ENCODE assay signal across 8 cellular contexts in the genomic region with DNA sequence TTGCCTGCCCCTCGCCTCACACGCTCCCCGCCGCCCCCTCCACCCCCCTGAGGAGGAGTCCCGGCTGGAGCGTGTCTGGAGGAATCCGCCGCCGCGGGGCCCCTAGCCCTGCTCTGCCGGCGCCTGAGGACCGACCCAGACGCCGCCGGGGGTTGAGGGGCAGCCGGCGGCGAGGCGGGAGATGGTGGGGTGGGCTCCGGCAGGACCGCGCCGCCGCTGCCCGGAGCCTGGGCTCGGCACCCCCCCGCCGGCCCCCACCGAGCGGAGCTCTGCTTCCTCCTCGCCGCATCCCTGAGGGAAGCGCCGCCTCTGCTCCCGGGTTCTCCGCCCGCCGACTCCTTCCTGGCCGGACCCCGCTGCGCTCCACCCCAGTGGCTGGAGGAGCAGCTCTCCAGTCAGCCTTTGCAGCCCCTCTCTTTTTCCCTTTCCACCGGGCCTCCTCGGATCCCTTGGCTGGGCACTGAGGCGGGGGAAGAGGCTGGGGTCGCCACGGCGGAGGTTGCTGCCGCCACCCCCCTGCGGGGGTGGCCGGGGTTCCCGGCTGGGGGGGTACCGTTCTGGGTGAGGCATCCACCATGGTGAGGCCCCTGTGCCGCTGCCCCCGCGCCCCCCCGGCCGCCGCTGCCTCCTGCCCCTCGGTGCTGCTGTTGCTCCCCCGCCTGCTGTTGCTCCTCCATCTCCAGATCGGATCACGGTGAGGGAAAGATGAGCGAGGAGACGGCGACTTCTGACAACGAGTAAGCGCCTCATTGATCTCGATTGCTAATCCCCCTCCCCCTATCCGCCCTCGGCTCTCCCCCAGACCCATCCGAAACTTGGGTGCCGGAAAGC. TPM values are rescaled to one million over a fixed set of nuclear protein-coding genes. Genes with fewer than 3 reads are reported as not detected.
DNase-seq lines count a peak whose midpoint lies in the region; ATAC-seq and FAIRE-seq lines count a peak whose summit lies in the region.

SPRED1 (plus strand) TSS at position 356 of the 831 bp plus-strand sequence; CDS start at position 706, 350 bp downstream.

- H2BK12ac ChIP-seq in neuronal stem cell (ENCODE audit: low read length) = no peak within 1 kb of the TSS

- H3K36me3 ChIP-seq in neuronal stem cell (replicated peaks in 1 of 2; ENCODE audit: control insufficient read depth in 2 of 2, insufficient read depth in 2 of 2, low read length in 2 of 2) = peaks cover 0 to 12% of the 10 kb centered on the region in 2 donors

- DNase-seq in NCI-H345 (lab: John Stamatoyannopoulos, UW) (peak; percentile 42), NCI-H345 treated with DMSO at 0.1 percent for 48 hours (lab: John Stamatoyannopoulos, UW; ENCODE audit: unreplicated experiment) (no peak), NCI-H774 (lab: John Stamatoyannopoulos, UW) (peak; percentile 43), glomerular visceral epithelial cell (ENCODE audit: extremely low spot score) (peak; percentile 66), neuronal stem cell (ENCODE audit: low spot score) (peak; percentile 74), urothelium cell line (ENCODE audit: low spot score) (peak; percentile 64)
- DNase-seq in activated naive CD4-positive, alpha-beta T cell treated with anti-CD3 and anti-CD28 coated beads, Interleukin-2, amount 10 ng/mL, durations not matched to agents 7 days and 5 days = peak; percentile 24

- H3K27ac Mint-ChIP-seq in activated naive CD4-positive, alpha-beta T cell treated with anti-CD3 and anti-CD28 coated beads, Interleukin-2, amount 10 ng/mL, durations not matched to agents 7 days and 5 days = peak within 1 kb of the TSS; percentile 1

- H4K8ac ChIP-seq in neuronal stem cell (ENCODE audit: low read depth, low read length) = no peak within 1 kb of the TSS

- peaks cover 4 to 19% of the 10 kb centered on the region in 2 donors for H3K4me1 ChIP-seq in neuronal stem cell (ENCODE audit: control insufficient read depth in 2 of 2, insufficient read depth in 1 of 2, low read depth in 1 of 2, low read length in 2 of 2)

- H3K9me3 ChIP-seq in neuronal stem cell (replicated peaks in 1 of 2; ENCODE audit: control insufficient read depth in 2 of 2, insufficient read depth in 1 of 2, low read depth in 1 of 2, low read length in 2 of 2) = no peaks in the 10 kb centered on the region

- H3K18ac ChIP-seq in neuronal stem cell (ENCODE audit: low read length) = peak within 1 kb of the TSS; percentile 99

- H3K9ac ChIP-seq in neuronal stem cell (ENCODE audit: low read depth, low read length, poor library complexity) = peak within 1 kb of the TSS; percentile 95

- H2BK15ac ChIP-seq in neuronal stem cell (ENCODE audit: low read length) = peak within 1 kb of the TSS; percentile 84

- H3K23ac ChIP-seq in neuronal stem cell (ENCODE audit: low read depth, low read length, poor library complexity) = peak within 1 kb of the TSS; percentile 92

- peak within 1 kb of the TSS; percentile 86 for H4K91ac ChIP-seq in neuronal stem cell (ENCODE audit: low read depth, low read length, poor library complexity)

- peak within 1 kb of the TSS; percentile 81 for H2BK120ac ChIP-seq in neuronal stem cell (ENCODE audit: low read depth, low read length)

- H3K4me3 ChIP-seq in neuronal stem cell (ENCODE audit: low read length in 2 of 2) = peak within 1 kb of the TSS; percentile 76 to 99

- H3K4me2 ChIP-seq in neuronal stem cell (ENCODE audit: insufficient read depth, low read length, poor library complexity, severe bottlenecking) = peak within 1 kb of the TSS; percentile 79

- no peaks in the 10 kb centered on the region for H3K79me1 ChIP-seq in neuronal stem cell (ENCODE audit: low read depth, low read length)

- H3K14ac ChIP-seq in neuronal stem cell (ENCODE audit: low read length) = no peak within 1 kb of the TSS

- no peak for FAIRE-seq in urothelium cell line (lab: Jason Lieb, UNC)

- H3K4me1 Mint-ChIP-seq in activated naive CD4-positive, alpha-beta T cell treated with anti-CD3 and anti-CD28 coated beads, Interleukin-2, amount 10 ng/mL, durations not matched to agents 7 days and 5 days = peaks cover 28% of the 10 kb centered on the region

- H3K27me3 ChIP-seq in neuronal stem cell (ENCODE audit: control insufficient read depth in 3 of 3, insufficient read depth in 3 of 3, low read depth in 1 of 3, low read length in 3 of 3) = no peaks in the 10 kb centered on the region

- CTCF ChIA-PET in activated naive CD4-positive, alpha-beta T cell treated with anti-CD3 and anti-CD28 coated beads, Interleukin-2, amount 10 ng/mL, durations not matched to agents 7 days and 5 days (lab: Charles Lee) = no interaction called here

- WGBS in neuronal stem cell (ENCODE audit: extremely low coverage in 2 of 2, insufficient read length in 2 of 2, insufficient replicate concordance in 1 of 2), 2 donors = no CpG with 5 or more reads among the region's 73 CpGs

- peak; percentile 32 for ATAC-seq in HG02642 (IDR thresholded peaks at IDR 0.05; ENCODE audit: poor library complexity, unreplicated experiment)

- peak within 1 kb of the TSS; percentile 84 for H2AFZ ChIP-seq in neuronal stem cell (ENCODE audit: low read length)

- peaks cover 65% of the 10 kb centered on the region for H3K27me3 Mint-ChIP-seq in activated naive CD4-positive, alpha-beta T cell treated with anti-CD3 and anti-CD28 coated beads, Interleukin-2, amount 10 ng/mL, durations not matched to agents 7 days and 5 days

- H2AK5ac ChIP-seq in neuronal stem cell (ENCODE audit: low read depth, low read length) = peak within 1 kb of the TSS; percentile 97

- no peak within 1 kb of the TSS for H3K4ac ChIP-seq in neuronal stem cell (ENCODE audit: low read length)

- no peaks in the 10 kb centered on the region for H3K36me3 Mint-ChIP-seq in activated naive CD4-positive, alpha-beta T cell treated with anti-CD3 and anti-CD28 coated beads, Interleukin-2, amount 10 ng/mL, durations not matched to agents 7 days and 5 days

- peak within 1 kb of the TSS; percentile 71 for H3K4me3 Mint-ChIP-seq in activated naive CD4-positive, alpha-beta T cell treated with anti-CD3 and anti-CD28 coated beads, Interleukin-2, amount 10 ng/mL, durations not matched to agents 7 days and 5 days

- H2BK5ac ChIP-seq in neuronal stem cell (ENCODE audit: low read length) = peak within 1 kb of the TSS; percentile 98

- no peaks in the 10 kb centered on the region for H3K9me3 Mint-ChIP-seq in activated naive CD4-positive, alpha-beta T cell treated with anti-CD3 and anti-CD28 coated beads, Interleukin-2, amount 10 ng/mL, durations not matched to agents 7 days and 5 days

- peak within 1 kb of the TSS; percentile 100 for H3K27ac ChIP-seq in neuronal stem cell (replicated peaks; ENCODE audit: low read length)

RNA-seq across cellular contexts. Expression of gene SPRED1, which starts in this region (rescaled TPM):
- 20.9 TPM for polyA plus RNA-seq in neuronal stem cell (2013, experiment 1 of 2)
- 21.3 TPM for polyA plus RNA-seq in neuronal stem cell (2013, experiment 2 of 2)
